In genomic region chr16:58588406-58588805, GRCh38 we compare ENCODE assay signal across 32 cellular contexts.
"Had no signal": no experiment of that assay in that cellular context is flagged by ENCODE, and none has a peak within 500 bp of the region (broad histone marks: within the 10 kb centered on the region; RNA-seq: fewer than 3 reads in every experiment).

No MANE protein-coding gene starts in this region.

- DNase-seq: activated B cell treated with CpG ODN at 0.5 μM for 24 hours; activated CD4-positive, alpha-beta memory T cell treated with anti-CD3 and anti-CD28 coated beads, Interleukin-2, amount 10 ng/mL, durations not matched to agents 7 days and 5 days; activated CD4-positive, alpha-beta T cell treated with anti-CD3 and anti-CD28 coated beads for 48 hours; activated CD4-positive, CD25-positive, alpha-beta regulatory T cell treated with anti-CD3 and anti-CD28 coated beads, Interleukin-2, amount 50 U/mL, for 72 hours; activated effector memory CD4-positive, alpha-beta T cell treated with anti-CD3 and anti-CD28 coated beads, Interleukin-2, amount 50 U/mL, for 16 hours; activated naive CD4-positive, alpha-beta T cell treated with Interleukin-2 at 50 U/mL for 16 hours; activated naive CD8-positive, alpha-beta T cell treated with anti-CD3 and anti-CD28 coated beads, Interleukin-2, amount 10 ng/mL, durations not matched to agents 7 days and 5 days; activated T-cell treated with anti-CD3 and anti-CD28 coated beads, Interleukin-2, amount 50 U/mL, for 4 hours; amygdala; MM.1S; MV-4-11; NCI-H1092; NCI-H1436 treated with DMSO at 0.1 percent for 48 hours; NCI-H1694 treated with DMSO at 0.1 percent for 48 hours; NCI-H2029; NCI-H345; NCI-H524 treated with DMSO at 0.1 percent for 48 hours; Peyer's patch; SIG-M5; T-cell; T-helper 2 cell; T-helper 9 cell had no signal

- ATAC-seq: activated T-cell treated with anti-CD3 and anti-CD28 coated beads, Interleukin-2, amount 50 U/mL, for 4 hours; activated T-helper 17 cell treated with anti-CD3 and anti-CD28 coated beads, Interleukin-2, amount 50 U/mL, for 72 hours; Right ventricle myocardium inferior; SK-N-SH treated with all-trans-retinoic acid at 6 μM for 48 hours; T-cell had no signal

- H3K27me3 Mint-ChIP-seq: activated B cell treated with CpG ODN at 0.5 μM for 24 hours; activated CD4-positive, alpha-beta memory T cell treated with anti-CD3 and anti-CD28 coated beads, Interleukin-2, amount 10 ng/mL, durations not matched to agents 7 days and 5 days; activated naive CD4-positive, alpha-beta T cell treated with anti-CD3 and anti-CD28 coated beads, Interleukin-2, amount 50 U/mL, for 24 hours; activated naive CD8-positive, alpha-beta T cell treated with anti-CD3 and anti-CD28 coated beads, Interleukin-2, amount 10 ng/mL, durations not matched to agents 7 days and 5 days; activated T-helper 17 cell treated with anti-CD3 and anti-CD28 coated beads, Interleukin-2, amount 50 U/mL, for 72 hours; central memory CD8-positive, alpha-beta T cell; T-cell had no signal

- H3K4me1 ChIP-seq: ascending aorta, Peyer's patch had no signal

- H3K4me3 ChIP-seq: ascending aorta, cardiac muscle cell, Peyer's patch had no signal

- H3K4me3 Mint-ChIP-seq: activated B cell treated with CpG ODN at 0.5 μM for 24 hours; activated CD4-positive, alpha-beta memory T cell treated with anti-CD3 and anti-CD28 coated beads, Interleukin-2, amount 10 ng/mL, durations not matched to agents 7 days and 5 days; activated naive CD4-positive, alpha-beta T cell treated with anti-CD3 and anti-CD28 coated beads, Interleukin-2, amount 50 U/mL, for 24 hours; activated naive CD8-positive, alpha-beta T cell treated with anti-CD3 and anti-CD28 coated beads, Interleukin-2, amount 10 ng/mL, durations not matched to agents 7 days and 5 days; activated T-cell treated with anti-CD3 and anti-CD28 coated beads, Interleukin-2, amount 50 U/mL, for 4 hours; activated T-helper 17 cell treated with anti-CD3 and anti-CD28 coated beads, Interleukin-2, amount 50 U/mL, for 72 hours; central memory CD8-positive, alpha-beta T cell; T-cell had no signal

- H3K9me3 ChIP-seq: ascending aorta, Peyer's patch had no signal

- H3K4me1 Mint-ChIP-seq: activated B cell treated with CpG ODN at 0.5 μM for 24 hours; activated T-helper 17 cell treated with anti-CD3 and anti-CD28 coated beads, Interleukin-2, amount 50 U/mL, for 72 hours had no signal

- H3K27me3 ChIP-seq: ascending aorta, cardiac muscle cell, Peyer's patch had no signal

- H3K27ac Mint-ChIP-seq: activated B cell treated with CpG ODN at 0.5 μM for 24 hours; activated CD4-positive, alpha-beta memory T cell treated with anti-CD3 and anti-CD28 coated beads, Interleukin-2, amount 10 ng/mL, durations not matched to agents 7 days and 5 days; activated naive CD4-positive, alpha-beta T cell treated with anti-CD3 and anti-CD28 coated beads, Interleukin-2, amount 50 U/mL, for 24 hours; activated naive CD8-positive, alpha-beta T cell treated with anti-CD3 and anti-CD28 coated beads, Interleukin-2, amount 10 ng/mL, durations not matched to agents 7 days and 5 days; activated T-helper 17 cell treated with anti-CD3 and anti-CD28 coated beads, Interleukin-2, amount 50 U/mL, for 72 hours; T-cell had no signal

- H3K27ac ChIP-seq: ascending aorta, cardiac muscle cell, KMS-11, Peyer's patch, RWPE1, VCaP had no signal

- H3K9me3 Mint-ChIP-seq: activated B cell treated with CpG ODN at 0.5 μM for 24 hours; activated CD4-positive, alpha-beta memory T cell treated with anti-CD3 and anti-CD28 coated beads, Interleukin-2, amount 10 ng/mL, durations not matched to agents 7 days and 5 days; activated naive CD4-positive, alpha-beta T cell treated with anti-CD3 and anti-CD28 coated beads, Interleukin-2, amount 50 U/mL, for 24 hours; activated naive CD8-positive, alpha-beta T cell treated with anti-CD3 and anti-CD28 coated beads, Interleukin-2, amount 10 ng/mL, durations not matched to agents 7 days and 5 days; activated T-cell treated with anti-CD3 and anti-CD28 coated beads, Interleukin-2, amount 50 U/mL, for 4 hours; activated T-helper 17 cell treated with anti-CD3 and anti-CD28 coated beads, Interleukin-2, amount 50 U/mL, for 72 hours; central memory CD8-positive, alpha-beta T cell; T-cell had no signal
